ENCODE assay signal across 15 cellular contexts in the genomic region with DNA sequence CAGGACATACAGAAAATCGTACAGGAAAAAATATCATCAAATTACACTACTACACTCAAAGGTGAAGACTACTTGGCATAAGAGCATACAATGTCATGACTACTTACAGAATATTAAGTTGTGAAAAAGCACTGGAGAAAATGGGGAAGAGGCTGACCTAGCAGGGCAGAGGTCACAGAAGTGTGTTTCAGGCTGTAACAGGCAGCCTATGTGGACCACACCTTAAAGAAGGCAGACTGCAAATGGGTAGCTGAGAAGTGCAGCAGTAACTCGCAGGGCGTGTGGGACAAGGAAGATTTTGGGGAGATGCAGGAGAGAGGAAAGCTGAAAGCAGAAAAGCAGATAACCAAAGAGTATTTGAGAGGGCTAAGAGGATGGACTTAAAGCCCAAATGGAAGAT.
DNase-seq lines count a peak whose midpoint lies in the region; ATAC-seq and TF ChIP-seq lines count a peak whose summit lies in the region.
"Had no signal": no experiment of that assay in that cellular context is flagged by ENCODE, and none has a peak within 500 bp of the region (broad histone marks: within the 10 kb centered on the region; RNA-seq: fewer than 3 reads in every experiment).

No MANE protein-coding gene starts in this region.

- no peaks in the 10 kb centered on the region for H4K20me1 ChIP-seq in mammary epithelial cell (ENCODE audit: insufficient read depth, low read length)
- H4K20me1 ChIP-seq in GM23338 (replicated peaks; ENCODE audit: insufficient read depth) = no peaks in the 10 kb centered on the region
- H4K20me1 ChIP-seq: BLaER1 had no signal

- BruUV-seq in MCF 10A (replicated peaks; lab: Mats Ljungman, UMichigan) = no TSS peak
- BruUV-seq in mammary epithelial cell (replicated peaks; lab: Mats Ljungman, UMichigan) = no TSS peak

- peak overlapping the region; percentile 50 for H3K27ac Mint-ChIP-seq in MCF 10A (ENCODE audit: low read depth, unreplicated experiment)
- H3K27ac Mint-ChIP-seq in endothelial cell (ENCODE audit: unreplicated experiment) = no peak overlapping the region
- no peak overlapping the region for H3K27ac Mint-ChIP-seq in GM23338
- H3K27ac Mint-ChIP-seq: CD4-positive, alpha-beta T cell had no signal

- intact Hi-C loops in MCF 10A (cut with micrococcal nuclease) = no loop called here
- intact Hi-C loops in mammary epithelial cell (cut with micrococcal nuclease) = loop anchor here (5.0 kb wide), 1 partner anchor 801 kb away; no protein-coding TSS in a partner anchor
- intact Hi-C loops in mucosa of descending colon (cut with DNase I, micrococcal nuclease) = no loop called here

- H3K9ac ChIP-seq in mammary epithelial cell (ENCODE audit: insufficient read depth, low read length) = no peak overlapping the region
- H3K9ac ChIP-seq: BLaER1, GM23248 had no signal

- peaks cover 5% of the 10 kb centered on the region for H3K36me3 Mint-ChIP-seq in MCF 10A (ENCODE audit: insufficient read depth, unreplicated experiment)
- peaks cover 5% of the 10 kb centered on the region for H3K36me3 Mint-ChIP-seq in endothelial cell (ENCODE audit: low read depth, unreplicated experiment)
- H3K36me3 Mint-ChIP-seq in GM23338 (ENCODE audit: low read depth) = peaks cover 37% of the 10 kb centered on the region

- H3K27ac ChIP-seq in mammary epithelial cell (ENCODE audit: insufficient read depth, low read depth, low read length) (no peak overlapping the region), GM23338 (ENCODE audit: low read depth) (no peak overlapping the region)
- H3K27ac ChIP-seq: 22Rv1, BLaER1 had no signal

- no peaks in the 10 kb centered on the region for H3K79me2 ChIP-seq in mammary epithelial cell (ENCODE audit: insufficient read depth, low read length)
- no peaks in the 10 kb centered on the region for H3K79me2 ChIP-seq in GM23338 (replicated peaks; ENCODE audit: insufficient read depth)

- H3K9me3 ChIP-seq in mammary epithelial cell (replicated peaks; ENCODE audit: insufficient read depth, low read length) (peaks cover 5% of the 10 kb centered on the region), mucosa of descending colon (no peaks in the 10 kb centered on the region)

- peaks cover 38% of the 10 kb centered on the region for H3K9me3 Mint-ChIP-seq in MCF 10A (ENCODE audit: unreplicated experiment)
- peaks cover 10% of the 10 kb centered on the region for H3K9me3 Mint-ChIP-seq in endothelial cell (ENCODE audit: unreplicated experiment)
- peaks cover 60% of the 10 kb centered on the region for H3K9me3 Mint-ChIP-seq in GM23338

- H3K4me3 ChIP-seq in mammary epithelial cell (replicated peaks in 1 of 3; ENCODE audit: insufficient read depth in 1 of 3, low read depth in 2 of 3, low read length in 3 of 3) (no peak overlapping the region), mucosa of descending colon (no peak overlapping the region), GM23338 (no peak overlapping the region)
- H3K4me3 ChIP-seq: BLaER1, GM23248 had no signal

- DNase-seq in MCF 10A (ENCODE audit: unreplicated experiment) (no peak), mammary epithelial cell (no peak), endothelial cell (ENCODE audit: low spot score) (no peak), mucosa of descending colon (no peak), iPS-NIHi7 (ENCODE audit: extremely low spot score) (no peak), GM23338 (ENCODE audit: low spot score) (no peak)
- DNase-seq: Calu3; CD4-positive, alpha-beta T cell; H7; KBM-7 had no signal

- no peak overlapping the region for H2AFZ ChIP-seq in mammary epithelial cell (ENCODE audit: low read depth, low read length)
- H2AFZ ChIP-seq in GM23338 = no peak overlapping the region
- H2AFZ ChIP-seq: GM23248 had no signal

- in situ Hi-C loops in mammary epithelial cell (cut with MboI; ENCODE audit: low sequenced_read_pairs in 2 of 2) = no loop called here

- H3K9me2 ChIP-seq in GM23338 (ENCODE audit: insufficient read depth) = 0 out of 2 replicates have a peak, but pooled peaks cover 20% of the 10 kb centered on the region

- WGBS in mammary epithelial cell (ENCODE audit: low coverage, missing lambda C conversion rate) = 84% methylated on average over 3 of the region's 3 CpGs

- H3F3A ChIP-seq in GM23338 (replicated peaks; ENCODE audit: low read depth) = no peaks in the 10 kb centered on the region

- H3K36me3 ChIP-seq in mammary epithelial cell (ENCODE audit: insufficient read depth, low read length) = no peaks in the 10 kb centered on the region
- no peaks in the 10 kb centered on the region for H3K36me3 ChIP-seq in mucosa of descending colon (ENCODE audit: low read depth)
- H3K36me3 ChIP-seq in GM23338 (ENCODE audit: insufficient read depth) = no peaks in the 10 kb centered on the region
- H3K36me3 ChIP-seq: BLaER1 had no signal

- no peaks in the 10 kb centered on the region for H3K27me3 ChIP-seq in mammary epithelial cell (ENCODE audit: insufficient read depth, low read length)
- no peaks in the 10 kb centered on the region for H3K27me3 ChIP-seq in GM23338 (ENCODE audit: insufficient read depth)
- H3K27me3 ChIP-seq: BLaER1 had no signal

- H3K4me1 Mint-ChIP-seq in MCF 10A (ENCODE audit: insufficient read depth, unreplicated experiment) (peaks cover 23% of the 10 kb centered on the region), endothelial cell (ENCODE audit: unreplicated experiment) (no peaks in the 10 kb centered on the region), GM23338 (no peaks in the 10 kb centered on the region)

- CTCF ChIA-PET in MCF 10A (lab: Yijun Ruan, JAX) = interaction anchor here (0.5 to 0.6 kb wide), 2 partner anchors 123 to 555 kb away, joined by 3 read pairs; no protein-coding TSS in a partner anchor
- CTCF ChIA-PET in mammary epithelial cell (lab: Charles Lee; ENCODE audit: low non-redundant PET) = no interaction called here

- H3K4me1 ChIP-seq in mammary epithelial cell (ENCODE audit: insufficient read depth, low read length) = peaks cover 7% of the 10 kb centered on the region
- H3K4me1 ChIP-seq in mucosa of descending colon (ENCODE audit: low read depth) = no peaks in the 10 kb centered on the region
- no peaks in the 10 kb centered on the region for H3K4me1 ChIP-seq in GM23338 (ENCODE audit: insufficient read depth)
- H3K4me1 ChIP-seq: BLaER1 had no signal

- TF ChIP-seq CTCF in MCF 10A (IDR thresholded peaks at IDR 0.05; ENCODE audit: unreplicated experiment) (no peak), mammary epithelial cell (conservative IDR thresholded peaks at IDR 0.05 in 1 of 2, IDR thresholded peaks at IDR 0.05 in 1 of 2; ENCODE audit: extremely low read depth in 1 of 2, insufficient read depth in 1 of 2, low read depth in 1 of 2, low read length in 2 of 2) (no peak), endothelial cell (IDR thresholded peaks at IDR 0.05; ENCODE audit: unreplicated experiment) (no peak), mucosa of descending colon (IDR thresholded peaks at IDR 0.05) (no peak), GM23338 (conservative IDR thresholded peaks at IDR 0.05; ENCODE audit: low read depth in 2 of 2) (no peak)

- ATAC-seq in mucosa of descending colon = peak; percentile 49
- no peak for ATAC-seq in HG03135 (IDR thresholded peaks at IDR 0.05; ENCODE audit: unreplicated experiment)
- no peak for ATAC-seq in GM23338
- no peak for ATAC-seq in GM21528 (IDR thresholded peaks at IDR 0.05; ENCODE audit: low FRiP score, unreplicated experiment)

- no peak overlapping the region for H3K4me2 ChIP-seq in mammary epithelial cell (ENCODE audit: insufficient read depth, low read depth, low read length)
- no peak overlapping the region for H3K4me2 ChIP-seq in GM23338
- H3K4me2 ChIP-seq: BLaER1 had no signal

- POLR2A ChIA-PET in MCF 10A (lab: Yijun Ruan, JAX) = interaction anchor here (0.5 to 0.8 kb wide), 3 partner anchors 9 to 152 kb away, joined by 3 to 4 read pairs (median 4); no protein-coding TSS in a partner anchor

- dilution Hi-C loops in mammary epithelial cell (cut with HindIII; ENCODE audit: low sequenced_read_pairs) = no loop called here

- H3K27me3 Mint-ChIP-seq in MCF 10A (ENCODE audit: insufficient read depth, unreplicated experiment) = no peaks in the 10 kb centered on the region
- H3K27me3 Mint-ChIP-seq in endothelial cell (ENCODE audit: unreplicated experiment) = peaks cover 2% of the 10 kb centered on the region
- H3K27me3 Mint-ChIP-seq in GM23338 (ENCODE audit: insufficient read depth, low read depth, poor library complexity) = peaks cover 2% of the 10 kb centered on the region

- no peak overlapping the region for H3K4me3 Mint-ChIP-seq in MCF 10A (ENCODE audit: unreplicated experiment)
- H3K4me3 Mint-ChIP-seq in endothelial cell (ENCODE audit: unreplicated experiment) = peak overlapping the region; percentile 3
- H3K4me3 Mint-ChIP-seq in GM23338 = no peak overlapping the region
- H3K4me3 Mint-ChIP-seq: CD4-positive, alpha-beta T cell had no signal

TF ChIP-seq in GM23338, 12 proteins besides CTCF, POLR2A, EP300 and RAD21 (continues in another document):
- TF ChIP-seq JUNB (IDR thresholded peaks at IDR 0.05; ENCODE audit: unreplicated experiment) (no peak), STAT1 (IDR thresholded peaks at IDR 0.05; ENCODE audit: unreplicated experiment) (no peak), EZH2phosphoT487 (IDR thresholded peaks at IDR 0.05; ENCODE audit: unreplicated experiment) (no peak), POLR2AphosphoS5 (IDR thresholded peaks at IDR 0.05; ENCODE audit: low read depth) (no peak), CREB1 (CRISPR knock-in tag; IDR thresholded peaks at IDR 0.05; ENCODE audit: low read depth) (no peak), ETS1 (IDR thresholded peaks at IDR 0.05) (no peak)
